In genomic region chr4:185566425-185566824, GRCh38 we compare ENCODE assay signal across 10 cellular contexts. TPM values are rescaled to one million over a fixed set of nuclear protein-coding genes. Genes with fewer than 3 reads are reported as not detected.
DNase-seq lines count a peak whose midpoint lies in the region; ATAC-seq and TF ChIP-seq lines count a peak whose summit lies in the region.
"Had no signal": no experiment of that assay in that cellular context is flagged by ENCODE, and none has a peak within 500 bp of the region (broad histone marks: within the 10 kb centered on the region; RNA-seq: fewer than 3 reads in every experiment).

No MANE protein-coding gene starts in this region.

- H3K36me3 ChIP-seq in HUES6 (ENCODE audit: control insufficient read depth, insufficient read depth, low read length), result no peaks in the 10 kb centered on the region
- H3K36me3 ChIP-seq in right lobe of liver, result no peaks in the 10 kb centered on the region
- H3K36me3 ChIP-seq in subcutaneous abdominal adipose tissue (ENCODE audit: control insufficient read depth in 5 of 5, insufficient read depth in 5 of 5, low read length in 5 of 5), result no peaks in the 10 kb centered on the region

- TF ChIP-seq CTCF in brain (conservative IDR thresholded peaks at IDR 0.05), result no peak
- TF ChIP-seq CTCF in right lobe of liver (IDR thresholded peaks at IDR 0.05), result no peak
- TF ChIP-seq CTCF in H9 (conservative IDR thresholded peaks at IDR 0.05), result no peak

- DNase-seq in right lobe of liver (no peak), NCI-H1436 treated with DMSO at 0.1 percent for 48 hours (lab: John Stamatoyannopoulos, UW) (no peak), H9 (no peak), HEK293T (ENCODE audit: extremely low spot score) (no peak)
- DNase-seq: activated CD4-positive, CD25-positive, alpha-beta regulatory T cell treated with anti-CD3 and anti-CD28 coated beads, Interleukin-2, amount 50 U/mL, for 72 hours had no signal

- H4K5ac ChIP-seq in H9 (ENCODE audit: insufficient read length, low read depth, low read length), result no peak overlapping the region

- H3K4me3 Mint-ChIP-seq in brain, result no peak overlapping the region
- no peak overlapping the region for H3K4me3 Mint-ChIP-seq in H9
- H3K4me3 Mint-ChIP-seq: dendritic cell treated with granulocyte-macrophage colony-stimulating factor and Interleukin-4, amounts not matched to agents 40 ng/mL and 50 ng/mL, for 4 days had no signal

- H2BK5ac ChIP-seq in H9 (ENCODE audit: insufficient read length, low read length), result no peak overlapping the region

- TF ChIP-seq POLR2A in right lobe of liver (IDR thresholded peaks at IDR 0.05), result no peak

- H3K9ac ChIP-seq in HUES6 (ENCODE audit: low read length) (no peak overlapping the region), subcutaneous abdominal adipose tissue (ENCODE audit: low read length in 5 of 5) (peak overlapping the region in 2 of 5 donors; percentile 2 to 66), H9 (ENCODE audit: extremely low read depth, insufficient read length, low read length) (no peak overlapping the region)

- intact Hi-C loops in right lobe of liver (cut with DNase I), result no loop called here

- H2BK12ac ChIP-seq in H9 (ENCODE audit: insufficient read length, low read depth, low read length), result no peak overlapping the region

- ATAC-seq in right lobe of liver, result peak in 1 of 4 donors; percentile 22
- ATAC-seq: Panc1 had no signal

- H4K8ac ChIP-seq in H9 (replicated peaks; ENCODE audit: insufficient read length, low read depth, low read length), result no peak overlapping the region

- H3K27me3 ChIP-seq in HUES6 (ENCODE audit: control insufficient read depth, insufficient read depth, low read length), result no peaks in the 10 kb centered on the region
- no peaks in the 10 kb centered on the region for H3K27me3 ChIP-seq in right lobe of liver
- no peaks in the 10 kb centered on the region for H3K27me3 ChIP-seq in subcutaneous abdominal adipose tissue (ENCODE audit: control insufficient read depth in 5 of 5, insufficient read depth in 4 of 5, low read length in 5 of 5)
- H3K27me3 ChIP-seq in H9 (ENCODE audit: insufficient read depth, low read length), result no peaks in the 10 kb centered on the region

- H3K18ac ChIP-seq in H9 (ENCODE audit: insufficient read length, low read depth, low read length), result no peak overlapping the region

- no peak overlapping the region for H2AK5ac ChIP-seq in H9 (ENCODE audit: insufficient read length, low read length)

- H4K91ac ChIP-seq in H9 (ENCODE audit: insufficient read length, low read depth, low read length), result no peak overlapping the region

- POLR2A ChIA-PET in HEK293T (lab: Yijun Ruan, JAX), result interaction anchor here (1.3 kb wide), 1 partner anchor 31 kb away, joined by 7 read pairs; the partner anchor contains the start of gene PDLIM3

- H3K27ac Mint-ChIP-seq in brain (peak overlapping the region; percentile 57 to 97 (median 82)), H9 (no peak overlapping the region)
- H3K27ac Mint-ChIP-seq: dendritic cell treated with granulocyte-macrophage colony-stimulating factor and Interleukin-4, amounts not matched to agents 40 ng/mL and 50 ng/mL, for 4 days had no signal

- H3K36me3 Mint-ChIP-seq in brain, result no peaks in the 10 kb centered on the region
- H3K36me3 Mint-ChIP-seq in H9 (ENCODE audit: insufficient read depth in 1 of 3, low read depth in 3 of 3), result peaks cover 8 to 15% (median 8%) of the 10 kb centered on the region in 3 experiments; a peak in 6 of 7 replicates

- WGBS in right lobe of liver (ENCODE audit: insufficient coverage, low coverage, low lambda C conversion rate, missing lambda C conversion rate), result 52% methylated on average over 5 of the region's 8 CpGs
- no CpG with 5 or more reads among the region's 8 CpGs for WGBS in H9 (ENCODE audit: extremely low coverage, insufficient read length, low lambda C conversion rate)

- H3K23ac ChIP-seq in H9 (ENCODE audit: insufficient read length, low read depth, low read length), result no peak overlapping the region

- H3K56ac ChIP-seq in H9 (ENCODE audit: insufficient read length, low read depth, low read length), result no peak overlapping the region

- H3K27me3 Mint-ChIP-seq in brain, result no peaks in the 10 kb centered on the region
- peaks cover 2% of the 10 kb centered on the region; the same call in 1 of the 2 replicates for H3K27me3 Mint-ChIP-seq in H9 (ENCODE audit: low read depth)

- H3K23me2 ChIP-seq in H9 (ENCODE audit: insufficient read length, low read depth, low read length, poor library complexity, severe bottlenecking), result no peaks in the 10 kb centered on the region

- no peaks in the 10 kb centered on the region for H4K20me1 ChIP-seq in H9 (ENCODE audit: control insufficient read depth, insufficient read depth, insufficient read length)

- H2BK20ac ChIP-seq in H9 (ENCODE audit: low read depth, low read length, poor library complexity, severe bottlenecking), result no peak overlapping the region

- H3K4me3 ChIP-seq in HUES6 (ENCODE audit: low read depth, low read length), result no peak overlapping the region
- no peak overlapping the region for H3K4me3 ChIP-seq in right lobe of liver
- H3K4me3 ChIP-seq in subcutaneous abdominal adipose tissue (ENCODE audit: low read depth in 1 of 5, low read length in 5 of 5), result no peak overlapping the region

- H3K79me1 ChIP-seq in H9 (ENCODE audit: insufficient read depth, low read depth, low read length, poor library complexity, severe bottlenecking), result no peaks in the 10 kb centered on the region

- H3K4me1 Mint-ChIP-seq in brain (peaks cover 54% of the 10 kb centered on the region), H9 (peaks cover 3 to 12% of the 10 kb centered on the region in 2 experiments; a peak in 3 of 4 replicates)

- H3K27ac ChIP-seq in HUES6 (ENCODE audit: low read depth, low read length), result peak overlapping the region; percentile 4; the same call in 1 of the 2 replicates
- H3K27ac ChIP-seq in right lobe of liver, result peak overlapping the region; percentile 36 to 51 (median 47)
- H3K27ac ChIP-seq in subcutaneous abdominal adipose tissue (ENCODE audit: low read depth, low read length), result peak overlapping the region; percentile 88
- H3K27ac ChIP-seq in H9 (ENCODE audit: insufficient read length, low read depth, low read length), result no peak overlapping the region

- no peaks in the 10 kb centered on the region for H3K79me2 ChIP-seq in H9 (ENCODE audit: insufficient read depth, low read length)

- H3T11ph ChIP-seq in H9 (ENCODE audit: low read length), result no peak overlapping the region

- H3K4me1 ChIP-seq in HUES6 (ENCODE audit: control insufficient read depth, insufficient read depth, low read length) (no peaks in the 10 kb centered on the region), right lobe of liver (peaks cover 0 to 4% (median 2%) of the 10 kb centered on the region in 4 donors), subcutaneous abdominal adipose tissue (ENCODE audit: control insufficient read depth in 5 of 5, insufficient read depth in 5 of 5, low read length in 5 of 5) (peaks cover 7 to 24% (median 18%) of the 10 kb centered on the region in 5 donors), H9 (ENCODE audit: insufficient read depth, low read length) (no peaks in the 10 kb centered on the region)

- no peak overlapping the region for H3K4me2 ChIP-seq in H9 (ENCODE audit: insufficient read depth, insufficient read length, low read length)

- H2AFZ ChIP-seq in H9 (ENCODE audit: low read length), result no peak overlapping the region

- H3K14ac ChIP-seq in H9 (ENCODE audit: insufficient read depth, low read length), result no peak overlapping the region

- H3K4ac ChIP-seq in H9 (ENCODE audit: low read depth, low read length), result no peak overlapping the region

- CTCF ChIA-PET in HEK293T (lab: Yijun Ruan, JAX), result interaction anchor here (1.2 kb wide), 1 partner anchor 32 kb away, joined by 4 read pairs; no protein-coding TSS in a partner anchor

- H2BK120ac ChIP-seq in H9 (ENCODE audit: low read depth, low read length, poor library complexity, severe bottlenecking), result no peak overlapping the region

- H3K9me3 Mint-ChIP-seq in brain, result peaks cover 12 to 19% (median 16%) of the 10 kb centered on the region in 5 experiments
- peaks cover 9 to 10% of the 10 kb centered on the region in 2 experiments; a peak in 3 of 5 replicates for H3K9me3 Mint-ChIP-seq in H9
- H3K9me3 Mint-ChIP-seq: dendritic cell treated with granulocyte-macrophage colony-stimulating factor and Interleukin-4, amounts not matched to agents 40 ng/mL and 50 ng/mL, for 4 days had no signal

- peaks cover 16% of the 10 kb centered on the region for H3K9me3 ChIP-seq in HUES6 (ENCODE audit: control insufficient read depth, insufficient read depth, low read depth, low read length)
- H3K9me3 ChIP-seq in right lobe of liver, result no peaks in the 10 kb centered on the region
- no peaks in the 10 kb centered on the region for H3K9me3 ChIP-seq in subcutaneous abdominal adipose tissue (ENCODE audit: control insufficient read depth in 5 of 5, low read length in 5 of 5)
- no peaks in the 10 kb centered on the region for H3K9me3 ChIP-seq in H9 (ENCODE audit: control insufficient read depth, low read depth, low read length)

- H2BK15ac ChIP-seq in H9 (ENCODE audit: low read depth, low read length), result no peak overlapping the region

TF ChIP-seq in HEK293T, 16 proteins besides CTCF, POLR2A, EP300 and RAD21:
- TF ChIP-seq FOXK2 (IDR thresholded peaks at IDR 0.05), result no peak
- TF ChIP-seq FOXM1 (IDR thresholded peaks at IDR 0.05; ENCODE audit: borderline replicate concordance), result no peak
- no peak for TF ChIP-seq SUZ12 (IDR thresholded peaks at IDR 0.05)
- no peak for TF ChIP-seq L3MBTL2 (conservative IDR thresholded peaks at IDR 0.05)

RNA-seq across cellular contexts. Expression of gene PDLIM3, which starts 31.1 kb away (rescaled TPM):
- 14.5 TPM for polyA plus RNA-seq in brain (ENCODE audit: insufficient read depth, low read depth, low replicate concordance)
- total RNA-seq in right lobe of liver (10 to 100 TPM in 2 of 6 experiments, 1 to 10 TPM in 4; 1.8 to 23.7 (median 6.1) TPM), H9 (2021) (12.0 and 13.1 TPM in 2 replicates)

Comparison
In these comparisons a context has a peak if more than half of its experiments do, and no peak if none do; other contexts are left out.
1. H3K27ac Mint-ChIP-seq: peak in brain (5 of 5); none in H9 (0 of 3).